ENCODE assay signal across 8 cellular contexts in the genomic region with DNA sequence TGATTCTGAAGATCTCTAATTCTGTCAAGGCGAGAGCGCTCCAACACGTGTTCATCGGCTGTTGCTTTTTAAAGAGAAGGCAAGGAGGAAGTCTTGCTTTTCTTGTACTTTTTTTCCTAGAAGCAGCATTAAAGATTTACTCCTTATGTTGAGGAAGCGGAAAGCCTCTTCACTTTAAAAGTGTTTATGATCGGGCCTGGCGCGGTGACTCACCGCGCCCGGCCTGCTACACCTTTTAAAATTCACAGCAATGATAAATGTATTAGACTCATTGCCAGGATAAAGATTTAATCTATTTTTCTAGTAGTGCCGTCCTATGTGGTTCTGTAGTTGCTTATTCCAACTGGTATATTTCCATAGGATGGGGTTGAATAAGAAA. TPM values are rescaled to one million over a fixed set of nuclear protein-coding genes. Genes with fewer than 3 reads are reported as not detected.
A peak's percentile ranks its signal among the peaks of the same experiment; 100 is the strongest.
DNase-seq lines count a peak whose midpoint lies in the region; ATAC-seq and TF ChIP-seq lines count a peak whose summit lies in the region.

No MANE protein-coding gene starts in this region.

- peak overlapping the region; percentile 81 for H3K4me3 ChIP-seq in OCI-LY3 (ENCODE audit: low read length)

- H3K9me3 ChIP-seq in OCI-LY3 (ENCODE audit: insufficient read depth, low read length) = no peaks in the 10 kb centered on the region

- peak in 1 of 2 donors; percentile 8 for ATAC-seq in naive thymus-derived CD8-positive, alpha-beta T cell
- ATAC-seq in GM19328 (IDR thresholded peaks at IDR 0.05; ENCODE audit: unreplicated experiment) (no peak), GM21717 (IDR thresholded peaks at IDR 0.05; ENCODE audit: unreplicated experiment) (no peak), GM21619 (IDR thresholded peaks at IDR 0.05; ENCODE audit: unreplicated experiment) (no peak)

- peak overlapping the region; percentile 100 for H3K27ac Mint-ChIP-seq in chondrocyte (ENCODE audit: unreplicated experiment)
- H3K27ac Mint-ChIP-seq in naive thymus-derived CD8-positive, alpha-beta T cell = peak overlapping the region; percentile 97 to 100 (median 99)

- TF ChIP-seq CTCF in OCI-LY3 (IDR thresholded peaks at IDR 0.05; ENCODE audit: low read depth, low read length) (no peak), chondrocyte (IDR thresholded peaks at IDR 0.05) (no peak), GM13977 (IDR thresholded peaks at IDR 0.05; ENCODE audit: extremely low read depth, insufficient read depth, missing control alignments) (no peak)

- peak overlapping the region; percentile 88 for H3K4me2 ChIP-seq in OCI-LY3 (ENCODE audit: low read length)

- peaks cover 21% of the 10 kb centered on the region for H3K4me1 ChIP-seq in OCI-LY3 (ENCODE audit: low read length)

- in situ Hi-C loops in GM13977 (cut with MboI; ENCODE audit: low pct_unique_long_range_greater_than_20kb, low sequenced_read_pairs, unreplicated experiment) = no loop called here

- peak overlapping the region; percentile 85 for H3K27ac ChIP-seq in OCI-LY3 (ENCODE audit: low read length)

- peaks cover 6% of the 10 kb centered on the region for H3K36me3 Mint-ChIP-seq in chondrocyte (ENCODE audit: low read depth)
- H3K36me3 Mint-ChIP-seq in naive thymus-derived CD8-positive, alpha-beta T cell = peaks cover 0 to 15% (median 2%) of the 10 kb centered on the region in 3 donors

- H3K36me3 ChIP-seq in OCI-LY3 (replicated peaks; ENCODE audit: low read depth, low read length) = peaks cover 23% of the 10 kb centered on the region

- peak overlapping the region; percentile 90 for H3K4me3 Mint-ChIP-seq in chondrocyte (ENCODE audit: unreplicated experiment)
- peak overlapping the region; percentile 96 to 99 (median 98) for H3K4me3 Mint-ChIP-seq in naive thymus-derived CD8-positive, alpha-beta T cell

- H4K20me1 ChIP-seq in OCI-LY3 (ENCODE audit: insufficient read depth, low read length) = peaks cover 33% of the 10 kb centered on the region

- peak overlapping the region; percentile 84 for H3K9ac ChIP-seq in OCI-LY3 (ENCODE audit: low read length)

- H3K9me3 Mint-ChIP-seq in chondrocyte (ENCODE audit: low read depth) = no peaks in the 10 kb centered on the region
- no peaks in the 10 kb centered on the region for H3K9me3 Mint-ChIP-seq in naive thymus-derived CD8-positive, alpha-beta T cell

- DNase-seq in ELR (ENCODE audit: low read depth) = peak; percentile 55
- DNase-seq in chondrocyte (ENCODE audit: low spot score) = no peak
- DNase-seq in naive thymus-derived CD8-positive, alpha-beta T cell = peak in 2 of 10 donors; percentile 11 to 37
- DNase-seq in GM13977 (ENCODE audit: low spot score) = no peak

- H3K27me3 ChIP-seq in OCI-LY3 (ENCODE audit: low read depth, low read length) = no peaks in the 10 kb centered on the region

- no peaks in the 10 kb centered on the region for H3K27me3 Mint-ChIP-seq in chondrocyte (ENCODE audit: low read depth)
- H3K27me3 Mint-ChIP-seq in naive thymus-derived CD8-positive, alpha-beta T cell = no peaks in the 10 kb centered on the region

- POLR2A ChIA-PET in naive thymus-derived CD8-positive, alpha-beta T cell (lab: Charles Lee) = interaction anchor here (1.0 to 5.2 kb wide), 12 partner anchors 11 to 1041 kb away, joined by 3 to 73 read pairs (median 4); a partner anchor contains a TSS

- peaks cover 60% of the 10 kb centered on the region for H3K79me2 ChIP-seq in OCI-LY3 (ENCODE audit: low read length)

- H2AFZ ChIP-seq in OCI-LY3 (ENCODE audit: low read depth, low read length) = peak overlapping the region; percentile 49

- H3K4me1 Mint-ChIP-seq in chondrocyte (ENCODE audit: low read depth) = peaks cover 37% of the 10 kb centered on the region
- H3K4me1 Mint-ChIP-seq in naive thymus-derived CD8-positive, alpha-beta T cell = peaks cover 22 to 54% (median 51%) of the 10 kb centered on the region in 4 donors

RNA-seq across cellular contexts. Expression of a gene that starts 0.8 kb away (rescaled TPM):
- total RNA-seq in chondrocyte = 413 to 474 TPM (median 415 TPM) in 3 replicates
- total RNA-seq in naive thymus-derived CD8-positive, alpha-beta T cell = 10 to 100 TPM; 43.6 to 52.0 TPM
- 100 to 1,000 TPM; 112 to 116 (median 115) TPM for polyA plus RNA-seq in naive thymus-derived CD8-positive, alpha-beta T cell

RNA-seq across cellular contexts. Expression of a gene that starts 41.9 kb away (rescaled TPM):
- total RNA-seq in chondrocyte = 16.6 to 17.8 TPM (median 17.5 TPM) in 3 replicates
- 10 to 100 TPM; 25.6 to 26.2 TPM for total RNA-seq in naive thymus-derived CD8-positive, alpha-beta T cell
- 10 to 100 TPM; 11.3 to 17.5 (median 14.1) TPM for polyA plus RNA-seq in naive thymus-derived CD8-positive, alpha-beta T cell

RNA-seq across cellular contexts. Expression of a gene that starts 53.8 kb away (rescaled TPM):
- total RNA-seq in chondrocyte = 0.02 to 0.29 TPM (median 0.15 TPM) in 3 replicates
- under 1 TPM; 0.65 to 0.66 TPM for total RNA-seq in naive thymus-derived CD8-positive, alpha-beta T cell
- polyA plus RNA-seq in naive thymus-derived CD8-positive, alpha-beta T cell = not detected
